In the genomic region with DNA sequence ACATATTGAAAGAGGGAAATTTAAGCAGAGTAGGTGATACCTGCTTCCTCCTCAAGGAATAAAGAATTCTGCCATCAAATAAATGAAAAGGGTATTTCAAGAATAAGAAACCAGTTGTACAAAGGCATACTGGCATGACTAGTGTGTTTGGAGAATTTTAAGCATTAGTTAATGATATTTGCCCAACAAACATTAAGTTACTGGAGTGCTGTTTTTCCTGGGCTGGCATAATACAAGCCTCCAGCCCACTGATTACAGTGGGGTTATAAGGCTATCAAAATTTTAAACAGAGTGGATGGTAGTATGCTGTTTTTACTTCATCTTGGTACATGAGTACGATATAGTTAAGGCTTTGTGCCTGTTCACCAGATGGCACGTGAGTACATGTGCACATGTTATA, we compare ENCODE assay signal across 15 cellular contexts. TPM values are rescaled to one million over a fixed set of nuclear protein-coding genes. Genes with fewer than 3 reads are reported as not detected.
DNase-seq lines count a peak whose midpoint lies in the region; ATAC-seq and TF ChIP-seq lines count a peak whose summit lies in the region.
"Had no signal": no experiment of that assay in that cellular context is flagged by ENCODE, and none has a peak within 500 bp of the region (broad histone marks: within the 10 kb centered on the region; RNA-seq: fewer than 3 reads in every experiment).

No MANE protein-coding gene starts in this region.

- TF ChIP-seq CTCF in LNCaP clone FGC (IDR thresholded peaks at IDR 0.05; ENCODE audit: control insufficient read depth, extremely low read depth, insufficient read depth) = no peak
- TF ChIP-seq CTCF in VCaP (conservative IDR thresholded peaks at IDR 0.05) = no peak

- peak; percentile 29 for DNase-seq in NCI-H2029 treated with DMSO at 0.1 percent for 48 hours (lab: John Stamatoyannopoulos, UW)
- DNase-seq in NCI-H2029 (lab: John Stamatoyannopoulos, UW) = no peak
- peak; percentile 61 for DNase-seq in LNCaP clone FGC (ENCODE audit: low read depth)
- no peak for DNase-seq in left lobe of liver (ENCODE audit: low spot score)
- DNase-seq: AML-193; Caco-2; CD4-positive, alpha-beta T cell; DMS79 treated with DMSO at 0.1 percent for 48 hours; GF-D8; HCEC 1CT had no signal

- no peak overlapping the region for H3K4me3 ChIP-seq in LNCaP clone FGC (ENCODE audit: low read depth, low read length)
- H3K4me3 ChIP-seq: A549, GM23338 had no signal

- ATAC-seq in left lobe of liver (no peak), GM19351 (IDR thresholded peaks at IDR 0.05; ENCODE audit: unreplicated experiment) (no peak)
- ATAC-seq: A549, GM23338 had no signal

- H3K27ac ChIP-seq in VCaP = peak overlapping the region; percentile 79
- H3K27ac ChIP-seq: A549, C4-2B had no signal

RNA-seq across cellular contexts. Expression of a gene that starts 14.7 kb away (rescaled TPM):
- total RNA-seq in left lobe of liver = 4.2 TPM

Comparison
In these comparisons a context has a peak if more than half of its experiments do, and no peak if none do; other contexts are left out.
1. DNase-seq: peak in NCI-H2029 treated with DMSO at 0.1 percent for 48 hours (single experiment) and LNCaP clone FGC (single experiment); none in NCI-H2029 (single experiment) and left lobe of liver (single experiment).